In genomic region chr12:112126916-112127315, GRCh38 we compare ENCODE assay signal across 11 cellular contexts. TPM values are rescaled to one million over a fixed set of nuclear protein-coding genes. Genes with fewer than 3 reads are reported as not detected.
A peak's percentile ranks its signal among the peaks of the same experiment; 100 is the strongest.
DNase-seq lines count a peak whose midpoint lies in the region; ATAC-seq, FAIRE-seq and TF ChIP-seq lines count a peak whose summit lies in the region.
"Had no signal": no experiment of that assay in that cellular context is flagged by ENCODE, and none has a peak within 500 bp of the region (broad histone marks: within the 10 kb centered on the region; RNA-seq: fewer than 3 reads in every experiment).

No MANE protein-coding gene starts in this region.

- H3K36me3 ChIP-seq in HepG2 (replicated peaks in 1 of 2; ENCODE audit: control insufficient read depth in 1 of 2, insufficient read depth in 2 of 2, low read length in 2 of 2) (no peaks in the 10 kb centered on the region; a peak in 1 of 5 replicates), right lobe of liver (no peaks in the 10 kb centered on the region)

- peaks cover 61% of the 10 kb centered on the region for H3K4me1 ChIP-seq in HepG2 (ENCODE audit: insufficient read depth, low read length)
- peaks cover 0 to 40% (median 16%) of the 10 kb centered on the region in 4 donors for H3K4me1 ChIP-seq in right lobe of liver

- peaks cover 10% of the 10 kb centered on the region for H3K79me2 ChIP-seq in HepG2 (ENCODE audit: insufficient read depth, low read length)

- H3K27ac Mint-ChIP-seq in activated naive CD8-positive, alpha-beta T cell treated with anti-CD3 and anti-CD28 coated beads, Interleukin-2, amount 10 ng/mL, durations not matched to agents 7 days and 5 days: peak overlapping the region; percentile 84
- H3K27ac Mint-ChIP-seq in memory B cell: peak overlapping the region; percentile 3

- no peaks in the 10 kb centered on the region for H4K20me1 ChIP-seq in HepG2 (ENCODE audit: insufficient read depth, low read length)

- no peak overlapping the region for H2AFZ ChIP-seq in HepG2 (ENCODE audit: low read length)

- H3K4me3 ChIP-seq in HepG2 (replicated peaks in 1 of 3; ENCODE audit: insufficient read depth in 1 of 3, low read depth in 2 of 3, low read length in 3 of 3) (no peak overlapping the region), right lobe of liver (no peak overlapping the region)

- no peak for TF ChIP-seq CTCF in HepG2 (CRISPR knock-in tag; IDR thresholded peaks at IDR 0.05)
- TF ChIP-seq CTCF in right lobe of liver (IDR thresholded peaks at IDR 0.05): no peak

- TF ChIP-seq EP300 in HepG2 (IDR thresholded peaks at IDR 0.05; ENCODE audit: low read depth in 2 of 2, low read length in 2 of 2) (no peak), HepG2 (CRISPR knock-in tag; IDR thresholded peaks at IDR 0.05; ENCODE audit: borderline replicate concordance) (no peak)

- ATAC-seq in HepG2 (no peak), right lobe of liver (no peak), memory B cell (ENCODE audit: low read depth) (no peak), HG03045 (IDR thresholded peaks at IDR 0.05; ENCODE audit: unreplicated experiment) (no peak), HG03095 (IDR thresholded peaks at IDR 0.05; ENCODE audit: unreplicated experiment) (no peak)
- no peak for ATAC-seq in activated naive CD8-positive, alpha-beta T cell treated with anti-CD3 and anti-CD28 coated beads, Interleukin-2, amount 10 ng/mL, durations not matched to agents 7 days and 5 days (ENCODE audit: low read depth)

- in situ Hi-C loops in HepG2 (cut with HindIII; ENCODE audit: extremely low pct_ligation_motif_present, low pct_unique_long_range_greater_than_20kb): no loop called here

- intact Hi-C loops in HepG2 (cut with micrococcal nuclease; ENCODE audit: unreplicated experiment) (no loop called here), right lobe of liver (cut with DNase I) (no loop called here)

- H3K4me1 Mint-ChIP-seq in activated naive CD8-positive, alpha-beta T cell treated with anti-CD3 and anti-CD28 coated beads, Interleukin-2, amount 10 ng/mL, durations not matched to agents 7 days and 5 days: peaks cover 45% of the 10 kb centered on the region
- peaks cover 17% of the 10 kb centered on the region for H3K4me1 Mint-ChIP-seq in memory B cell

- no peak overlapping the region for H3K9ac ChIP-seq in HepG2 (ENCODE audit: insufficient read depth, low read depth, low read length)

- H3K27me3 ChIP-seq in HepG2 (ENCODE audit: control insufficient read depth in 1 of 2, insufficient read depth in 2 of 2, low read length in 2 of 2) (no peaks in the 10 kb centered on the region), right lobe of liver (no peaks in the 10 kb centered on the region)

- WGBS in HepG2 (ENCODE audit: low lambda C conversion rate): 97% methylated on average over 7 of the region's 7 CpGs
- WGBS in right lobe of liver (ENCODE audit: insufficient coverage, low coverage, low lambda C conversion rate, missing lambda C conversion rate): 48% methylated on average over 5 of the region's 7 CpGs

- TF ChIP-seq RAD21 in HepG2 (CRISPR knock-in tag; IDR thresholded peaks at IDR 0.05): no peak

- POLR2A ChIA-PET in HepG2 (lab: Yijun Ruan, JAX): interaction anchor here (2.5 to 7.1 kb wide), 2 partner anchors 11 to 18 kb away, joined by 51 to 85 read pairs; partner anchors contain the start of gene NAA25
- POLR2A ChIA-PET in activated naive CD8-positive, alpha-beta T cell treated with anti-CD3 and anti-CD28 coated beads, Interleukin-2, amount 10 ng/mL, durations not matched to agents 7 days and 5 days (lab: Charles Lee): interaction anchor here (1.2 to 8.8 kb wide), 5 partner anchors 12 to 134 kb away, joined by 3 to 146 read pairs (median 23); partner anchors contain the start of genes ERP29, NAA25 and TMEM116

- DNase-seq in HepG2 (ENCODE audit: low spot score) (no peak), right lobe of liver (no peak), memory B cell (ENCODE audit: low spot score in 2 of 2) (no peak), GM19239 (ENCODE audit: insufficient read length, low spot score) (no peak), H4 (ENCODE audit: low spot score) (no peak)
- no peak for DNase-seq in activated naive CD8-positive, alpha-beta T cell treated with anti-CD3 and anti-CD28 coated beads, Interleukin-2, amount 10 ng/mL, durations not matched to agents 7 days and 5 days
- DNase-seq: dermis blood vessel endothelial cell, DMS79 treated with DMSO at 0.1 percent for 48 hours had no signal

- H3K27ac ChIP-seq in HepG2 (ENCODE audit: extremely low read length, insufficient read depth, low read length) (no peak overlapping the region), right lobe of liver (no peak overlapping the region)

- no TSS peak for BruUV-seq in HepG2 (replicated peaks; lab: Mats Ljungman, UMichigan)

- peaks cover 2% of the 10 kb centered on the region for H3K27me3 Mint-ChIP-seq in activated naive CD8-positive, alpha-beta T cell treated with anti-CD3 and anti-CD28 coated beads, Interleukin-2, amount 10 ng/mL, durations not matched to agents 7 days and 5 days
- no peaks in the 10 kb centered on the region for H3K27me3 Mint-ChIP-seq in memory B cell

- H3K4me2 ChIP-seq in HepG2 (ENCODE audit: low read depth, low read length): peak overlapping the region; percentile 96

- CTCF ChIA-PET in HepG2 (lab: Yijun Ruan, JAX; ENCODE audit: low intra/inter-chr PET ratio, low total read pairs): no interaction called here

- H3K9me3 ChIP-seq in HepG2 (ENCODE audit: low read length) (no peaks in the 10 kb centered on the region), right lobe of liver (no peaks in the 10 kb centered on the region)

- FAIRE-seq in HepG2 (lab: Jason Lieb, UNC): no peak
- FAIRE-seq in GM19239 (lab: Jason Lieb, UNC): no peak
- FAIRE-seq: TTC549 had no signal

- peak overlapping the region; percentile 87 for H3K4me3 Mint-ChIP-seq in activated naive CD8-positive, alpha-beta T cell treated with anti-CD3 and anti-CD28 coated beads, Interleukin-2, amount 10 ng/mL, durations not matched to agents 7 days and 5 days
- H3K4me3 Mint-ChIP-seq in memory B cell: peak overlapping the region; percentile 78

- no peaks in the 10 kb centered on the region for H3K9me3 Mint-ChIP-seq in activated naive CD8-positive, alpha-beta T cell treated with anti-CD3 and anti-CD28 coated beads, Interleukin-2, amount 10 ng/mL, durations not matched to agents 7 days and 5 days
- no peaks in the 10 kb centered on the region for H3K9me3 Mint-ChIP-seq in memory B cell

- TF ChIP-seq POLR2A in HepG2 (IDR thresholded peaks at IDR 0.05; ENCODE audit: insufficient read depth in 1 of 2, low read depth in 2 of 2, low read length in 2 of 2) (no peak), right lobe of liver (IDR thresholded peaks at IDR 0.05) (no peak)

- H3K36me3 Mint-ChIP-seq in activated naive CD8-positive, alpha-beta T cell treated with anti-CD3 and anti-CD28 coated beads, Interleukin-2, amount 10 ng/mL, durations not matched to agents 7 days and 5 days: peaks cover 11% of the 10 kb centered on the region
- H3K36me3 Mint-ChIP-seq in memory B cell: no peaks in the 10 kb centered on the region

RNA-seq across cellular contexts. Expression of gene TRAFD1, which starts 1.6 kb away (rescaled TPM):
- total RNA-seq in HepG2 (2016; rRNA removed; fragmentation: Illumina TruSeq; extraction: Trizol) (20.9 and 27.8 TPM in 2 replicates), right lobe of liver (10 to 100 TPM in 3 of 6 experiments, 1 to 10 TPM in 3; 6.3 to 14.9 (median 10.3) TPM)
- 3.3 and 3.6 TPM in 2 replicates for total RNA-seq in HepG2 (2016; cell fraction: cytosol; rRNA removed; fragmentation: Illumina TruSeq; extraction: Trizol; ENCODE audit: low read depth)
- total RNA-seq in HepG2 (2016; cell fraction: insoluble cytoplasmic fraction; rRNA removed; fragmentation: Illumina TruSeq; extraction: Trizol): 20.5 and 24.2 TPM in 2 replicates
- total RNA-seq in HepG2 (2016; cell fraction: membrane; rRNA removed; fragmentation: Illumina TruSeq; extraction: Trizol): 7.6 and 9.4 TPM in 2 replicates
- 16.1 and 18.7 TPM in 2 replicates for total RNA-seq in HepG2 (2016; cell fraction: nucleus; rRNA removed; fragmentation: Illumina TruSeq; extraction: Trizol)
- 9.5 and 10.4 TPM in 2 replicates for polyA plus RNA-seq in HepG2 (2011; rRNA removed)
- 8.7 and 9.7 TPM in 2 replicates for polyA plus RNA-seq in HepG2 (2011; cell fraction: cytosol; rRNA removed)
- polyA plus RNA-seq in HepG2 (2011; cell fraction: nucleus; rRNA removed): 9.1 and 10.4 TPM in 2 replicates
- polyA plus RNA-seq in HepG2 (2012): 8.9 and 13.3 TPM in 2 replicates
- 1.0 and 1.5 TPM in 2 replicates for polyA plus RNA-seq in HepG2 (2016; cell fraction: cytosol; fragmentation: Illumina TruSeq; extraction: Trizol; ENCODE audit: low read depth)
- polyA plus RNA-seq in HepG2 (2016; cell fraction: insoluble cytoplasmic fraction; fragmentation: Illumina TruSeq; extraction: Trizol; ENCODE audit: low read depth): 20.8 and 21.2 TPM in 2 replicates
- polyA plus RNA-seq in HepG2 (2016; cell fraction: membrane; fragmentation: Illumina TruSeq; extraction: Trizol; ENCODE audit: low read depth): 3.1 TPM in 2 replicates
- 14.6 and 15.4 TPM in 2 replicates for polyA plus RNA-seq in HepG2 (2016; cell fraction: nucleus; fragmentation: Illumina TruSeq; extraction: Trizol; ENCODE audit: insufficient read depth, low read depth)
- polyA minus RNA-seq in HepG2 (2011; rRNA and poly(A)+ RNA removed; ENCODE audit: low replicate concordance): 8.1 and 43.5 TPM in 2 replicates
- polyA minus RNA-seq in HepG2 (2011; cell fraction: cytosol; rRNA and poly(A)+ RNA removed): 5.2 and 7.2 TPM in 2 replicates
- 12.0 and 15.9 TPM in 2 replicates for polyA minus RNA-seq in HepG2 (2011; cell fraction: nucleus; rRNA and poly(A)+ RNA removed)
- 10 to 100 TPM; 69.7 to 70.3 TPM for total RNA-seq in activated naive CD8-positive, alpha-beta T cell treated with anti-CD3 and anti-CD28 coated beads, Interleukin-2, amount 10 ng/mL, durations not matched to agents 7 days and 5 days
- 23.3 and 34.7 TPM in 2 replicates for total RNA-seq in H4 (2014; rRNA removed; shearing (Covaris generic))

RNA-seq across cellular contexts. Expression of gene NAA25, which starts 18.3 kb away (rescaled TPM):
- total RNA-seq in HepG2 (2016; rRNA removed; fragmentation: Illumina TruSeq; extraction: Trizol) (32.0 and 36.1 TPM in 2 replicates), right lobe of liver (10 to 100 TPM in 5 of 6 experiments, 1 to 10 TPM in 1; 9.7 to 11.8 (median 10.8) TPM)
- 7.7 and 9.0 TPM in 2 replicates for total RNA-seq in HepG2 (2016; cell fraction: cytosol; rRNA removed; fragmentation: Illumina TruSeq; extraction: Trizol; ENCODE audit: low read depth)
- 29.7 and 38.3 TPM in 2 replicates for total RNA-seq in HepG2 (2016; cell fraction: insoluble cytoplasmic fraction; rRNA removed; fragmentation: Illumina TruSeq; extraction: Trizol)
- 10.6 and 12.3 TPM in 2 replicates for total RNA-seq in HepG2 (2016; cell fraction: membrane; rRNA removed; fragmentation: Illumina TruSeq; extraction: Trizol)
- total RNA-seq in HepG2 (2016; cell fraction: nucleus; rRNA removed; fragmentation: Illumina TruSeq; extraction: Trizol): 40.0 and 40.4 TPM in 2 replicates
- polyA plus RNA-seq in HepG2 (2011; rRNA removed): 11.4 and 13.5 TPM in 2 replicates
- polyA plus RNA-seq in HepG2 (2011; cell fraction: cytosol; rRNA removed): 4.5 and 7.2 TPM in 2 replicates
- 10.3 and 12.1 TPM in 2 replicates for polyA plus RNA-seq in HepG2 (2011; cell fraction: nucleus; rRNA removed)
- 14.4 and 16.1 TPM in 2 replicates for polyA plus RNA-seq in HepG2 (2012)
- polyA plus RNA-seq in HepG2 (2016; cell fraction: cytosol; fragmentation: Illumina TruSeq; extraction: Trizol; ENCODE audit: low read depth): 1.2 and 1.4 TPM in 2 replicates
- 16.8 and 17.4 TPM in 2 replicates for polyA plus RNA-seq in HepG2 (2016; cell fraction: insoluble cytoplasmic fraction; fragmentation: Illumina TruSeq; extraction: Trizol; ENCODE audit: low read depth)
- 2.8 and 3.2 TPM in 2 replicates for polyA plus RNA-seq in HepG2 (2016; cell fraction: membrane; fragmentation: Illumina TruSeq; extraction: Trizol; ENCODE audit: low read depth)
- polyA plus RNA-seq in HepG2 (2016; cell fraction: nucleus; fragmentation: Illumina TruSeq; extraction: Trizol; ENCODE audit: insufficient read depth, low read depth): 32.7 and 35.6 TPM in 2 replicates
- polyA minus RNA-seq in HepG2 (2011; rRNA and poly(A)+ RNA removed; ENCODE audit: low replicate concordance): 17.6 and 43.3 TPM in 2 replicates
- polyA minus RNA-seq in HepG2 (2011; cell fraction: cytosol; rRNA and poly(A)+ RNA removed): 21.9 and 26.3 TPM in 2 replicates
- polyA minus RNA-seq in HepG2 (2011; cell fraction: nucleus; rRNA and poly(A)+ RNA removed): 40.7 and 48.1 TPM in 2 replicates
- 10 to 100 TPM; 26.0 to 28.5 TPM for total RNA-seq in activated naive CD8-positive, alpha-beta T cell treated with anti-CD3 and anti-CD28 coated beads, Interleukin-2, amount 10 ng/mL, durations not matched to agents 7 days and 5 days
- total RNA-seq in H4 (2014; rRNA removed; shearing (Covaris generic)): 14.1 and 35.8 TPM in 2 replicates
